1 cellular context compared by ENCODE assay signal in genomic region chr10:3072641-3073360, GRCh38.
TF ChIP-seq lines count a peak whose summit lies in the region.

No MANE protein-coding gene starts in this region.

TF ChIP-seq in SK-N-SH, 30 proteins besides CTCF, POLR2A, EP300 and RAD21 (continued from another document):
- TF ChIP-seq IRF3 (IDR thresholded peaks at IDR 0.05; ENCODE audit: low read depth, low read length): no peak
- peak; percentile 13 for TF ChIP-seq CHD2 (IDR thresholded peaks at IDR 0.05; ENCODE audit: low read length, partially characterized antibody)
- peak; percentile 92 for TF ChIP-seq MXI1 (IDR thresholded peaks at IDR 0.05; ENCODE audit: low read depth, low read length)
- no peak for TF ChIP-seq NRF1 (IDR thresholded peaks at IDR 0.05; ENCODE audit: low read depth, low read length)
- peak; percentile 99 for TF ChIP-seq GATA2 (CRISPR knock-in tag; IDR thresholded peaks at IDR 0.05)
- no peak for TF ChIP-seq RXRA (IDR thresholded peaks at IDR 0.05; ENCODE audit: borderline replicate concordance, low read depth)
- peak; percentile 44; the same call in 1 of the 2 replicates for TF ChIP-seq POLR2AphosphoS5 (IDR thresholded peaks at IDR 0.05; ENCODE audit: low read depth, low read length)
- TF ChIP-seq TCF12 (IDR thresholded peaks at IDR 0.05): peak; percentile 42
